Comparison of ENCODE assay signal across 1 cellular context in the genomic region with DNA sequence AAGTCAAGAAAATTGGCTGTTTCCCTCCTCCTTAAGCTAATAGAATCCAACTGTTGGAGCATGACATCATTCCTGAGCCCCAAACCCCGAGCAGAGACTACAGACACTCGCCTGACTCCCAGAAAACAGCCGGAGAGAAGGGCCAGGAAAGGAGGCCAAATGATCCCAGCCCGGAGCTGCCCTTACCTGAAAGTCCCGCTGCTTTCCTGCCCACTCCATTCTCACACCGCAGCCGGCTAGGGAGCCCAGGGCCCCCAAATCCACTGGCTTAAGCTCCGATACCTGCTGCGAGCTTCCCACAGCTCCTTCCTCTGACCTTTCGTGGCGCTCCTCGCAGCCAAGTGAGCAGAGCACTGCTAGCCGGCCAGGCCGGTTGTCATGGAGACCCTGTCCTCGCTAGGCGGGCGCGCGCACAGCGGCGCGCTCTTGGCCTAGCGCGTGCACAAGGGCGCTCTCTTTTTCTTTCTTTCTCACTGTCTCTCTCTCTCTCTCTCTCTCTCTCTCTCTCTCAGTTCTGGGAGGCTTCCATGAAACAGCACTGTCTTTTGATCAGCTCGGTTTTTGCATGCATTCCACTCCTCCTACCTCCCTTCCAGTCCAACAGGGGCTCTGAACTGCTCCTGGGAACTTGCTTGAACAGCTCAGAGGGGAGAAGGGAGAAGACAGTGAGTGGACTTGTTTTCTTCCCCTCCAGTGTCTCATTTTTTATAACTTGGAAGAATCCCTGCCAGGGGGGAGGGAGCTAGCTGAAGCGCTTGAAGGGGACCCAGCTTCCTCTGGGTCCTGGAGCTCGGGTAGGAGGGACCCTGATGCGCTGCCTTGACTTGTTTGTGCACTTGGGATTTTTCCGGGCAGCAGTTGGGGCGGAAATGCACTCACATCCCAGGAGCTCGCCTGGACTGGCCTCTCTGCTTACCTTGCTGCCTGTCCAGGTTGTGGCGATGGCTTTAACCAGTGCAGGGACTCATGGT.
TF ChIP-seq lines count a peak whose summit lies in the region.

No MANE protein-coding gene starts in this region.

TF ChIP-seq in SK-N-SH, 30 proteins besides CTCF, POLR2A, EP300 and RAD21 (continued from another document):
- 0 out of 2 replicates have a peak, but pooled peaks have one; percentile 9 for TF ChIP-seq SIN3A (IDR thresholded peaks at IDR 0.05; ENCODE audit: borderline replicate concordance, low read depth, low read length)
- peak; percentile 44; the same call in 1 of the 2 replicates for TF ChIP-seq MXI1 (IDR thresholded peaks at IDR 0.05; ENCODE audit: low read depth, low read length)
- TF ChIP-seq TCF12 (IDR thresholded peaks at IDR 0.05) = 0 out of 2 replicates have a peak, but pooled peaks have one; percentile 12
- TF ChIP-seq, protein P1, sequence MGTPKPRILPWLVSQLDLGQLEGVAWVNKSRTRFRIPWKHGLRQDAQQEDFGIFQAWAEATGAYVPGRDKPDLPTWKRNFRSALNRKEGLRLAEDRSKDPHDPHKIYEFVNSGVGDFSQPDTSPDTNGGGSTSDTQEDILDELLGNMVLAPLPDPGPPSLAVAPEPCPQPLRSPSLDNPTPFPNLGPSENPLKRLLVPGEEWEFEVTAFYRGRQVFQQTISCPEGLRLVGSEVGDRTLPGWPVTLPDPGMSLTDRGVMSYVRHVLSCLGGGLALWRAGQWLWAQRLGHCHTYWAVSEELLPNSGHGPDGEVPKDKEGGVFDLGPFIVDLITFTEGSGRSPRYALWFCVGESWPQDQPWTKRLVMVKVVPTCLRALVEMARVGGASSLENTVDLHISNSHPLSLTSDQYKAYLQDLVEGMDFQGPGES (IDR thresholded peaks at IDR 0.05; ENCODE audit: low read depth, low read length) = no peak
- TF ChIP-seq, protein P2, sequence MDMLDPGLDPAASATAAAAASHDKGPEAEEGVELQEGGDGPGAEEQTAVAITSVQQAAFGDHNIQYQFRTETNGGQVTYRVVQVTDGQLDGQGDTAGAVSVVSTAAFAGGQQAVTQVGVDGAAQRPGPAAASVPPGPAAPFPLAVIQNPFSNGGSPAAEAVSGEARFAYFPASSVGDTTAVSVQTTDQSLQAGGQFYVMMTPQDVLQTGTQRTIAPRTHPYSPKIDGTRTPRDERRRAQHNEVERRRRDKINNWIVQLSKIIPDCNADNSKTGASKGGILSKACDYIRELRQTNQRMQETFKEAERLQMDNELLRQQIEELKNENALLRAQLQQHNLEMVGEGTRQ (IDR thresholded peaks at IDR 0.05; ENCODE audit: borderline replicate concordance, low read depth, low read length) = no peak
- TF ChIP-seq FOXJ3 (CRISPR knock-in tag; IDR thresholded peaks at IDR 0.05) = no peak
- no peak for TF ChIP-seq MEF2A (IDR thresholded peaks at IDR 0.05; ENCODE audit: borderline replicate concordance, low read depth)
- no peak for TF ChIP-seq CHD2 (IDR thresholded peaks at IDR 0.05; ENCODE audit: low read length, partially characterized antibody)
- no peak for TF ChIP-seq NFIC (IDR thresholded peaks at IDR 0.05; ENCODE audit: borderline replicate concordance)
- no peak for TF ChIP-seq RXRA (IDR thresholded peaks at IDR 0.05; ENCODE audit: borderline replicate concordance, low read depth)
- TF ChIP-seq TAF1 (IDR thresholded peaks at IDR 0.05; ENCODE audit: borderline replicate concordance, low read depth, low read length) = no peak; the same call in 1 of the 2 replicates
- no peak for TF ChIP-seq JUND (IDR thresholded peaks at IDR 0.05)
- no peak for TF ChIP-seq RFX5 (IDR thresholded peaks at IDR 0.05; ENCODE audit: low read length)
- TF ChIP-seq FOXM1 (IDR thresholded peaks at IDR 0.05; ENCODE audit: low read depth) = no peak
- TF ChIP-seq, protein P3, sequence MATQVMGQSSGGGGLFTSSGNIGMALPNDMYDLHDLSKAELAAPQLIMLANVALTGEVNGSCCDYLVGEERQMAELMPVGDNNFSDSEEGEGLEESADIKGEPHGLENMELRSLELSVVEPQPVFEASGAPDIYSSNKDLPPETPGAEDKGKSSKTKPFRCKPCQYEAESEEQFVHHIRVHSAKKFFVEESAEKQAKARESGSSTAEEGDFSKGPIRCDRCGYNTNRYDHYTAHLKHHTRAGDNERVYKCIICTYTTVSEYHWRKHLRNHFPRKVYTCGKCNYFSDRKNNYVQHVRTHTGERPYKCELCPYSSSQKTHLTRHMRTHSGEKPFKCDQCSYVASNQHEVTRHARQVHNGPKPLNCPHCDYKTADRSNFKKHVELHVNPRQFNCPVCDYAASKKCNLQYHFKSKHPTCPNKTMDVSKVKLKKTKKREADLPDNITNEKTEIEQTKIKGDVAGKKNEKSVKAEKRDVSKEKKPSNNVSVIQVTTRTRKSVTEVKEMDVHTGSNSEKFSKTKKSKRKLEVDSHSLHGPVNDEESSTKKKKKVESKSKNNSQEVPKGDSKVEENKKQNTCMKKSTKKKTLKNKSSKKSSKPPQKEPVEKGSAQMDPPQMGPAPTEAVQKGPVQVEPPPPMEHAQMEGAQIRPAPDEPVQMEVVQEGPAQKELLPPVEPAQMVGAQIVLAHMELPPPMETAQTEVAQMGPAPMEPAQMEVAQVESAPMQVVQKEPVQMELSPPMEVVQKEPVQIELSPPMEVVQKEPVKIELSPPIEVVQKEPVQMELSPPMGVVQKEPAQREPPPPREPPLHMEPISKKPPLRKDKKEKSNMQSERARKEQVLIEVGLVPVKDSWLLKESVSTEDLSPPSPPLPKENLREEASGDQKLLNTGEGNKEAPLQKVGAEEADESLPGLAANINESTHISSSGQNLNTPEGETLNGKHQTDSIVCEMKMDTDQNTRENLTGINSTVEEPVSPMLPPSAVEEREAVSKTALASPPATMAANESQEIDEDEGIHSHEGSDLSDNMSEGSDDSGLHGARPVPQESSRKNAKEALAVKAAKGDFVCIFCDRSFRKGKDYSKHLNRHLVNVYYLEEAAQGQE (IDR thresholded peaks at IDR 0.05; ENCODE audit: low read depth, low read length) = no peak
